In the genomic region with DNA sequence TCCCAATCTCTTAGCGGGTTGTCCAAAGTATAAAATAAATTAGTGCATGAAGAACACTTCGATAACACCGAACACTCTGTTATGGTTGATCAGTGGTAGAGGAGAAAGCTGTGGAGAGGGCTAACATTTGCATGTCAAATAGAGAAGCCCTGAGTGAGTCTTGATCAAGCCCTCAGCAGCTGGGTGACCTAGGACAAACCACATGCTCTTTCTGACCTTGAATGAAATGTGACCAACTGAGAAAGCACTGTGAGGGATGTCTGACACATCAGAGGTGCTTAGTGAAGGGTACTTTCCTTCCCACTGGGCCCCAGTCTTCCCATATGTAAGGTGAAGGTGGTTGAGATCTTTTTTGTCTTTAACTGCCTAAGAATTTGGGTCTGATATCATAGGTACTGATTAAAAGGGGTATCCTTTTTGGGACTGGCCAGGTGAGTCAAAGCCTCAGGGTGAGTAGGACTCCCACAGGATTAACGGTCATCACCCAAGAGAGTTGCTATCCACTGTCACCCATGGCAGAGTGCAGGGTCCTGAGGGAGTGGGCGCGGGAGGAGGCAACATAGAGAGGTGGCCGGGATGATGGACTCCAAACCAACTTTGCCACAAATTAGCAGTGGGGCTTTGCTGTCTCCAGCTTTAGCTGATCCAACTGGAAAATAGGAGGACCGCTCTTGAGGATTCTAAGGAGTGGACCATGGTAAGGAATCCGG, we compare ENCODE assay signal across 27 cellular contexts. TPM values are rescaled to one million over a fixed set of nuclear protein-coding genes. Genes with fewer than 3 reads are reported as not detected.
A peak's percentile ranks its signal among the peaks of the same experiment; 100 is the strongest.
DNase-seq lines count a peak whose midpoint lies in the region; ATAC-seq and TF ChIP-seq lines count a peak whose summit lies in the region.
"Had no signal": no experiment of that assay in that cellular context is flagged by ENCODE, and none has a peak within 500 bp of the region (broad histone marks: within the 10 kb centered on the region; RNA-seq: fewer than 3 reads in every experiment).

No MANE protein-coding gene starts in this region.

- H2BK12ac ChIP-seq in neuronal stem cell (ENCODE audit: low read length), result no peak overlapping the region

- H3K14ac ChIP-seq in neuronal stem cell (ENCODE audit: low read length), result no peak overlapping the region

- H3K18ac ChIP-seq in neuronal stem cell (ENCODE audit: low read length), result peak overlapping the region; percentile 21

- no peaks in the 10 kb centered on the region for H3K9me3 ChIP-seq in neuronal stem cell (replicated peaks in 1 of 2; ENCODE audit: control insufficient read depth in 2 of 2, insufficient read depth in 1 of 2, low read depth in 1 of 2, low read length in 2 of 2)
- H3K9me3 ChIP-seq: BE2C, MG63, SJSA1 had no signal

- peaks cover 0 to 3% (median 0%) of the 10 kb centered on the region in 3 experiments for H3K27me3 ChIP-seq in neuronal stem cell (ENCODE audit: control insufficient read depth in 3 of 3, insufficient read depth in 3 of 3, low read depth in 1 of 3, low read length in 3 of 3)
- H3K27me3 ChIP-seq: BE2C had no signal

- no peak overlapping the region for H4K91ac ChIP-seq in neuronal stem cell (ENCODE audit: low read depth, low read length, poor library complexity)

- H2AK5ac ChIP-seq in neuronal stem cell (ENCODE audit: low read depth, low read length), result no peak overlapping the region

- H2BK120ac ChIP-seq in neuronal stem cell (ENCODE audit: low read depth, low read length), result no peak overlapping the region

- H2BK15ac ChIP-seq in neuronal stem cell (ENCODE audit: low read length), result no peak overlapping the region

- ATAC-seq in GM19351 (IDR thresholded peaks at IDR 0.05; ENCODE audit: unreplicated experiment), result peak; percentile 56
- ATAC-seq in HG03025 (IDR thresholded peaks at IDR 0.05; ENCODE audit: low FRiP score, unreplicated experiment), result peak; percentile 63
- no peak for ATAC-seq in HG02938 (IDR thresholded peaks at IDR 0.05; ENCODE audit: unreplicated experiment)
- ATAC-seq: T-cell had no signal

- no peak overlapping the region for H3K23ac ChIP-seq in neuronal stem cell (ENCODE audit: low read depth, low read length, poor library complexity)

- CTCF ChIA-PET in GM10248 (lab: Yijun Ruan, JAX), result interaction anchor here (3.0 kb wide), 1 partner anchor 19 kb away, joined by 12 read pairs; no protein-coding TSS in a partner anchor

- H2AFZ ChIP-seq in neuronal stem cell (ENCODE audit: low read length), result no peak overlapping the region

- peak; percentile 16 for DNase-seq in GM10248 (ENCODE audit: extremely low spot score)
- no peak for DNase-seq in neuronal stem cell (ENCODE audit: low spot score)
- no peak for DNase-seq in NCI-H226
- no peak for DNase-seq in EL
- DNase-seq in glomerular visceral epithelial cell (ENCODE audit: extremely low spot score), result no peak
- DNase-seq: 8988T; ACHN; BE2C; CD8-positive, alpha-beta memory T cell; DMS 273 treated with DMSO at 0.1 percent for 48 hours; DMS79; GF-D8; H7; KBM-7; MG63; NCI-H1105 treated with DMSO at 0.1 percent for 48 hours; NCI-H146; NCI-H1930; NCI-H526 treated with DMSO at 0.1 percent for 48 hours; Right ventricle myocardium superior; RPMI8226; T-cell had no signal

- no peaks in the 10 kb centered on the region for H3K4me1 ChIP-seq in neuronal stem cell (ENCODE audit: control insufficient read depth in 2 of 2, insufficient read depth in 1 of 2, low read depth in 1 of 2, low read length in 2 of 2)
- H3K4me1 ChIP-seq: BE2C, SJSA1 had no signal

- H3K4me3 ChIP-seq in neuronal stem cell (ENCODE audit: low read length in 2 of 2), result no peak overlapping the region
- H3K4me3 ChIP-seq: MG63, SJSA1 had no signal

- no peak overlapping the region for H3K27ac ChIP-seq in neuronal stem cell (replicated peaks; ENCODE audit: low read length)
- H3K27ac ChIP-seq: SJSA1 had no signal

- H3K79me1 ChIP-seq in neuronal stem cell (ENCODE audit: low read depth, low read length), result no peaks in the 10 kb centered on the region

- TF ChIP-seq CTCF in GM10248 (IDR thresholded peaks at IDR 0.05; ENCODE audit: control extremely low read depth, extremely low read depth, low read depth, missing control alignments), result no peak

- H4K8ac ChIP-seq in neuronal stem cell (ENCODE audit: low read depth, low read length), result no peak overlapping the region

- H3K9ac ChIP-seq in neuronal stem cell (ENCODE audit: low read depth, low read length, poor library complexity), result no peak overlapping the region

- no CpG with 5 or more reads among the region's 9 CpGs for WGBS in neuronal stem cell (ENCODE audit: extremely low coverage in 2 of 2, insufficient read length in 2 of 2, insufficient replicate concordance in 1 of 2), 2 donors

- no peak overlapping the region for H3K4ac ChIP-seq in neuronal stem cell (ENCODE audit: low read length)

- no peak overlapping the region for H2BK5ac ChIP-seq in neuronal stem cell (ENCODE audit: low read length)

- POLR2A ChIA-PET in GM10248 (lab: Yijun Ruan, JAX), result no interaction called here

- H3K36me3 ChIP-seq in neuronal stem cell (replicated peaks in 1 of 2; ENCODE audit: control insufficient read depth in 2 of 2, insufficient read depth in 2 of 2, low read length in 2 of 2), result no peaks in the 10 kb centered on the region
- H3K36me3 ChIP-seq: BE2C, MG63, SJSA1 had no signal

- H3K4me2 ChIP-seq in neuronal stem cell (ENCODE audit: insufficient read depth, low read length, poor library complexity, severe bottlenecking), result no peak overlapping the region

RNA-seq across cellular contexts. Expression of gene KIF4B, which starts 53.5 kb away (rescaled TPM):
- polyA plus RNA-seq in neuronal stem cell (2013, experiment 1 of 2), result 0.01 TPM
- 0.01 TPM for polyA plus RNA-seq in neuronal stem cell (2013, experiment 2 of 2)
- polyA plus RNA-seq: CD14-positive monocyte; CD8-positive, alpha-beta memory T cell had no signal
